ENCODE assay signal across 9 cellular contexts in the genomic region with DNA sequence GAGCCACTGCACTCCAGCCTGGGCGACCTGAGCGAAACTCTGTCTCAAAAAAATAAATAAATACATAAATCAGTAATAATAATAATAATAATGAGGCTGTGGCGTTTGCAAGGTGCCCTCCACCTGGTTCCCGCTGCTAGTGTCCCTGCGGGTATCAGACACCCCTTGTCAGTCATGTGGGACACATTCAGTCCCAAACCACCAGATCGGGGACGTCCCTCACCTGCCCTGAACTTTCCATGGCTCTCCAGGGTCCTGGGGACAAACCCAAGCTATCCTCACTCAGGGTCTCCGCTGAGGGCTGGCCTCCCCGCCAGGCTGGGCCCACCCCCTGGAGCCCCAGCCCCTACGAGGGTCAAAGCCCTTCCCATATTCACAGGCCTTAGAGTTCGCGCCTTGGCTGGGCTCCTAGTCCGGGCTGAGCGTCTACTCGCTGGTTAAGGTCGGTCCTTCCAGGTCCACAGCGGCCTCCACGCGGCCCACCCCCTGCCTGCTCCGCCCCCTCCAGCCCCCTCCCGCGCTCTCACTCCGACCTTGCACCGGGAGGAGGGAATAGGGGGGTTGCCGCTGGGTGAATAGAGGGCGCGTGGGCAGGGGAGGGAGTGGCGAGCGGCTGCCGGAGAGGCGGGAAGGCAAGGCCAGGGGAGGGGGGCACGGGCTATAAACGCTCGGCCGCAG. TPM values are rescaled to one million over a fixed set of nuclear protein-coding genes. Genes with fewer than 3 reads are reported as not detected.
DNase-seq lines count a peak whose midpoint lies in the region; ATAC-seq, FAIRE-seq and TF ChIP-seq lines count a peak whose summit lies in the region.
"Had no signal": no experiment of that assay in that cellular context is flagged by ENCODE, and none has a peak within 500 bp of the region (broad histone marks: within the 10 kb centered on the region; RNA-seq: fewer than 3 reads in every experiment).

No MANE protein-coding gene starts in this region.

- DNase-seq in CD8-positive, alpha-beta memory T cell, result no peak
- no peak for DNase-seq in GM12878 (ENCODE audit: low read depth, low spot score)
- peak in 1 of 6 donors; percentile 61 for DNase-seq in pancreas
- no peak for DNase-seq in amygdala (lab: John Stamatoyannopoulos, UW)
- DNase-seq in putamen (ENCODE audit: low spot score), result no peak
- DNase-seq in Ammon's horn (ENCODE audit: low spot score), result no peak
- DNase-seq in NCI-H1105 treated with DMSO at 0.1 percent for 48 hours (lab: John Stamatoyannopoulos, UW), result no peak

- H3K27me3 ChIP-seq in CD8-positive, alpha-beta memory T cell (ENCODE audit: insufficient read depth, low read length, poor library complexity, severe bottlenecking), result peaks cover 4% of the 10 kb centered on the region
- peaks cover 0 to 2% of the 10 kb centered on the region in 2 experiments; a peak in 1 of 4 replicates for H3K27me3 ChIP-seq in GM12878 (replicated peaks in 1 of 2; ENCODE audit: control insufficient read depth in 2 of 2, insufficient read depth in 2 of 2, low read length in 1 of 2)
- H3K27me3 ChIP-seq in pancreas, result peaks cover 0 to 10% (median 2%) of the 10 kb centered on the region in 4 donors

- SMC1A ChIA-PET in GM12878 (lab: Charles Lee; ENCODE audit: uncharacterized antibody, unreplicated experiment), result interaction anchor here (1.4 to 3.3 kb wide), 2 partner anchors 10 to 53 kb away, joined by 4 to 18 read pairs; no protein-coding TSS in a partner anchor

- no peak overlapping the region for H2AFZ ChIP-seq in GM12878 (ENCODE audit: control insufficient read depth, low read depth, low read length)

- no peak for TF ChIP-seq EP300 in Ishikawa (IDR thresholded peaks at IDR 0.05; ENCODE audit: borderline replicate concordance)
- no peak for TF ChIP-seq EP300 in GM12878 (IDR thresholded peaks at IDR 0.05; ENCODE audit: borderline replicate concordance in 1 of 2, control insufficient read depth in 1 of 2, low read depth in 2 of 2, low read length in 2 of 2)

- H3K36me3 Mint-ChIP-seq in CD8-positive, alpha-beta memory T cell, result peaks cover 0 to 1% (median 1%) of the 10 kb centered on the region in 3 donors

- peak overlapping the region in 3 of 7 donors; percentile 25 to 69 (median 43) for H3K4me3 Mint-ChIP-seq in CD8-positive, alpha-beta memory T cell

- no peaks in the 10 kb centered on the region for H4K20me1 ChIP-seq in GM12878 (ENCODE audit: control insufficient read depth, insufficient read depth)

- in situ Hi-C loops in GM12878 (cut with MboI), result no loop called here

- peak overlapping the region; percentile 77 for H3K4me2 ChIP-seq in GM12878 (ENCODE audit: control insufficient read depth, insufficient read depth)

- H3K4me1 ChIP-seq in CD8-positive, alpha-beta memory T cell (ENCODE audit: insufficient read depth, low read length), result peaks cover 23% of the 10 kb centered on the region
- H3K4me1 ChIP-seq in GM12878 (ENCODE audit: control insufficient read depth, insufficient read depth, low read length) (peaks cover 25% of the 10 kb centered on the region), pancreas (peaks cover 8 to 15% (median 15%) of the 10 kb centered on the region in 3 donors)

- peak overlapping the region; percentile 43 for H3K27ac ChIP-seq in CD8-positive, alpha-beta memory T cell (ENCODE audit: low read depth, low read length)
- H3K27ac ChIP-seq in GM12878 (ENCODE audit: control insufficient read depth, insufficient read depth) (no peak overlapping the region), pancreas (no peak overlapping the region)

- RAD21 ChIA-PET in GM12878 (lab: Charles Lee; ENCODE audit: unreplicated experiment), result interaction anchor here (1.6 kb wide), 1 partner anchor 53 kb away, joined by 7 read pairs; no protein-coding TSS in a partner anchor

- H3K79me2 ChIP-seq in GM12878 (ENCODE audit: control insufficient read depth, insufficient read depth, low read length), result peaks cover 8% of the 10 kb centered on the region

- CTCF ChIA-PET in CD8-positive, alpha-beta memory T cell (lab: Charles Lee), result interaction anchor here (0.6 to 9.6 kb wide), 4 partner anchors 34 to 264 kb away, joined by 3 to 107 read pairs (median 4); no protein-coding TSS in a partner anchor
- CTCF ChIA-PET in GM12878 (lab: Yijun Ruan, JAX), result interaction anchor here (1.2 to 2.9 kb wide), 3 partner anchors 10 to 60 kb away, joined by 3 to 24 read pairs (median 5); no protein-coding TSS in a partner anchor

- TF ChIP-seq CTCF in GM12878 (IDR thresholded peaks at IDR 0.05 in 2 of 3, conservative IDR thresholded peaks at IDR 0.05 in 1 of 3; ENCODE audit: control insufficient read depth in 2 of 3, extremely low read depth in 1 of 3, insufficient read depth in 1 of 3, low read depth in 3 of 3, low read length in 3 of 3), result no peak
- no peak for TF ChIP-seq CTCF in pancreas (IDR thresholded peaks at IDR 0.05)

- POLR2A ChIA-PET in CD8-positive, alpha-beta memory T cell (lab: Charles Lee), result interaction anchor here (1.0 kb wide), 1 partner anchor 24 kb away, joined by 3 read pairs; a partner anchor contains a TSS
- POLR2A ChIA-PET in GM12878 (lab: Charles Lee), result interaction anchor here (1.3 kb wide), 1 partner anchor 23 kb away, joined by 4 read pairs; a partner anchor contains a TSS

- peaks cover 1 to 33% (median 13%) of the 10 kb centered on the region in 3 donors for H3K4me1 Mint-ChIP-seq in CD8-positive, alpha-beta memory T cell

- 9% methylated on average over 23 of the region's 35 CpGs for WGBS in GM12878 (ENCODE audit: insufficient coverage, insufficient replicate concordance, low lambda C conversion rate, missing lambda C conversion rate)
- 19 to 24% methylated on average over 30 to 35 of the region's 35 CpGs for WGBS in pancreas, 2 donors

- no peaks in the 10 kb centered on the region for H3K36me3 ChIP-seq in CD8-positive, alpha-beta memory T cell (ENCODE audit: insufficient read depth, low read length)
- H3K36me3 ChIP-seq in GM12878 (ENCODE audit: control insufficient read depth in 2 of 2, insufficient read depth in 2 of 2, low read length in 1 of 2) (no peaks in the 10 kb centered on the region), pancreas (no peaks in the 10 kb centered on the region)

- no TSS peak for BruUV-seq in GM12878 (replicated peaks; lab: Mats Ljungman, UMichigan)

- H3K27me3 Mint-ChIP-seq in CD8-positive, alpha-beta memory T cell, result peaks cover 2 to 9% of the 10 kb centered on the region in 2 donors

- TF ChIP-seq POLR2A in GM12878 (IDR thresholded peaks at IDR 0.05; ENCODE audit: low read depth, low read length), result no peak

- H3K4me3 ChIP-seq in CD8-positive, alpha-beta memory T cell (ENCODE audit: low read length), result no peak overlapping the region
- H3K4me3 ChIP-seq in GM12878 (no peak overlapping the region), pancreas (peak overlapping the region in 3 of 4 donors; percentile 12 to 47 (median 27))
- H3K4me3 ChIP-seq: lung had no signal

- no peak overlapping the region for H3K9ac ChIP-seq in GM12878 (ENCODE audit: control insufficient read depth, insufficient read depth, low read length)

- H3K9me3 ChIP-seq in CD8-positive, alpha-beta memory T cell (ENCODE audit: low read length), result no peaks in the 10 kb centered on the region
- H3K9me3 ChIP-seq in GM12878 (replicated peaks; ENCODE audit: control insufficient read depth, insufficient read depth, low read length) (no peaks in the 10 kb centered on the region), pancreas (no peaks in the 10 kb centered on the region)

- H3K9me3 Mint-ChIP-seq in CD8-positive, alpha-beta memory T cell, result no peaks in the 10 kb centered on the region

- FAIRE-seq in GM12878 (lab: Jason Lieb, UNC) (no peak), pancreas (lab: Jason Lieb, UNC) (no peak)

- no peak overlapping the region for H3K27ac Mint-ChIP-seq in CD8-positive, alpha-beta memory T cell

- no peak for TF ChIP-seq RAD21 in Ishikawa (IDR thresholded peaks at IDR 0.05; ENCODE audit: low read depth)
- TF ChIP-seq RAD21 in GM12878 (IDR thresholded peaks at IDR 0.05; ENCODE audit: insufficient read depth, low read depth, low read length), result no peak

- intact Hi-C loops in GM12878 (cut with micrococcal nuclease; ENCODE audit: unreplicated experiment), result no loop called here
- intact Hi-C loops in pancreas (cut with DNase I), result loop anchor here in 1 of 3 donors (5.0 kb wide), 1 partner anchor 49 kb away; no protein-coding TSS in a partner anchor

- ATAC-seq in GM12878 (no peak), pancreas (peak; percentile 1 to 15 (median 5))

RNA-seq across cellular contexts. Expression of a gene that starts 0.3 kb away (rescaled TPM):
- total RNA-seq in CD8-positive, alpha-beta memory T cell, result 1 to 10 TPM; 1.2 to 2.3 TPM
- 0.49 TPM for polyA plus RNA-seq in CD8-positive, alpha-beta memory T cell
- 16.9 and 18.1 TPM in 2 replicates for total RNA-seq in GM12878 (2013; cell fraction: nucleolus; rRNA removed)
- total RNA-seq in GM12878 (2014; rRNA removed), result 0.60 and 2.7 TPM in 2 replicates
- not detected in 2 replicates for total RNA-seq in GM12878 (2014; rRNA removed; fragmentation: Illumina TruSeq; extraction: Trizol)
- total RNA-seq in GM12878 (2021), result 1.8 TPM in 2 replicates
- 0.30 TPM for polyA plus RNA-seq in GM12878 (2011; ENCODE audit: low read depth)
- polyA plus RNA-seq in GM12878 (2011; rRNA removed), result 1.6 and 2.8 TPM in 2 replicates
- polyA plus RNA-seq in GM12878 (2011; cell fraction: cytosol; rRNA removed), result 2.7 and 4.7 TPM in 2 replicates
- polyA plus RNA-seq in GM12878 (2011; cell fraction: nucleus; rRNA removed), result 19.3 and 20.1 TPM in 2 replicates
- 1.9 and 2.3 TPM in 2 replicates for polyA plus RNA-seq in GM12878 (2012)
- polyA plus RNA-seq in GM12878 (2014; fragmentation: Illumina TruSeq; extraction: Trizol), result not detected in 2 replicates
- under 1 TPM in 1 of 2 experiments, not detected in 1; 0.13 TPM for polyA plus RNA-seq in GM12878 (2014; fragmentation: Nextera tagmentation; extraction: Ambion mirVana)
- polyA plus RNA-seq in GM12878 (2014; rRNA removed), result 0.83 and 2.1 TPM in 2 replicates
- 1 to 10 TPM in 1 of 2 experiments, under 1 TPM in 1; 0.14 to 1.4 TPM for polyA plus RNA-seq in GM12878 (2016; fragmentation: Nextera tagmentation; extraction: Ambion mirVana)
- polyA minus RNA-seq in GM12878 (2011; rRNA and poly(A)+ RNA removed), result 0.29 and 1.3 TPM in 2 replicates
- polyA minus RNA-seq in GM12878 (2011; cell fraction: cytosol; rRNA and poly(A)+ RNA removed), result 1.9 and 2.8 TPM in 2 replicates
- polyA minus RNA-seq in GM12878 (2011; cell fraction: nucleus; rRNA and poly(A)+ RNA removed), result 1.7 and 3.2 TPM in 2 replicates
- 1 to 10 TPM in 1 of 6 donors, under 1 TPM in 4, not detected in 1; 0.16 to 1.0 (median 0.25) TPM for total RNA-seq in pancreas
- polyA plus RNA-seq in pancreas, result under 1 TPM in 1 of 2 donors, not detected in 1; 0.80 TPM

RNA-seq across cellular contexts. Expression of a gene that starts 3.8 kb away (rescaled TPM):
- 10 to 100 TPM; 60.7 to 65.2 TPM for total RNA-seq in CD8-positive, alpha-beta memory T cell
- polyA plus RNA-seq in CD8-positive, alpha-beta memory T cell, result 197 TPM
- 17.9 and 20.1 TPM in 2 replicates for total RNA-seq in GM12878 (2013; cell fraction: nucleolus; rRNA removed)
- total RNA-seq in GM12878 (2014; rRNA removed), result 24.3 and 28.1 TPM in 2 replicates
- total RNA-seq in GM12878 (2014; rRNA removed; fragmentation: Illumina TruSeq; extraction: Trizol), result 18.2 and 19.6 TPM in 2 replicates
- total RNA-seq in GM12878 (2021), result 51.6 and 54.5 TPM in 2 replicates
- polyA plus RNA-seq in GM12878 (2011; ENCODE audit: low read depth), result 14.1 TPM
- polyA plus RNA-seq in GM12878 (2011; rRNA removed), result 12.1 and 26.1 TPM in 2 replicates
- polyA plus RNA-seq in GM12878 (2011; cell fraction: cytosol; rRNA removed), result 43.8 and 54.5 TPM in 2 replicates
- 41.0 and 44.6 TPM in 2 replicates for polyA plus RNA-seq in GM12878 (2011; cell fraction: nucleus; rRNA removed)
- polyA plus RNA-seq in GM12878 (2012), result 39.6 and 50.1 TPM in 2 replicates
- polyA plus RNA-seq in GM12878 (2014; fragmentation: Illumina TruSeq; extraction: Trizol), result 16.4 and 27.2 TPM in 2 replicates
- polyA plus RNA-seq in GM12878 (2014; fragmentation: Nextera tagmentation; extraction: Ambion mirVana), result 1 to 10 TPM; 1.3 to 4.2 TPM
- polyA plus RNA-seq in GM12878 (2014; rRNA removed), result 65.8 and 78.8 TPM in 2 replicates
- polyA plus RNA-seq in GM12878 (2016; fragmentation: Nextera tagmentation; extraction: Ambion mirVana), result 10 to 100 TPM; 36.0 to 44.0 TPM
- 8.9 and 20.7 TPM in 2 replicates for polyA minus RNA-seq in GM12878 (2011; rRNA and poly(A)+ RNA removed)
- polyA minus RNA-seq in GM12878 (2011; cell fraction: cytosol; rRNA and poly(A)+ RNA removed), result 11.9 and 12.1 TPM in 2 replicates
- polyA minus RNA-seq in GM12878 (2011; cell fraction: nucleus; rRNA and poly(A)+ RNA removed), result 4.8 and 6.7 TPM in 2 replicates
- 10 to 100 TPM; 21.6 to 36.7 (median 29.2) TPM for total RNA-seq in pancreas
- polyA plus RNA-seq in pancreas, result 10 to 100 TPM; 56.0 to 57.2 TPM

RNA-seq across cellular contexts. Expression of a gene that starts 9.1 kb away (rescaled TPM):
- total RNA-seq in CD8-positive, alpha-beta memory T cell, result 10 to 100 TPM; 12.8 to 15.9 TPM
- polyA plus RNA-seq in CD8-positive, alpha-beta memory T cell, result 0.49 TPM
- 148 and 152 TPM in 2 replicates for total RNA-seq in GM12878 (2013; cell fraction: nucleolus; rRNA removed)
- total RNA-seq in GM12878 (2014; rRNA removed) (30.2 and 34.2 TPM in 2 replicates), GM12878 (2014; rRNA removed; fragmentation: Illumina TruSeq; extraction: Trizol) (18.3 and 23.6 TPM in 2 replicates), GM12878 (2021) (68.3 and 70.0 TPM in 2 replicates), pancreas (1 to 10 TPM; 6.5 to 8.5 (median 7.3) TPM)
- 10.8 TPM for polyA plus RNA-seq in GM12878 (2011; ENCODE audit: low read depth)
- polyA plus RNA-seq in GM12878 (2011; rRNA removed) (6.5 and 17.1 TPM in 2 replicates), GM12878 (2014; fragmentation: Illumina TruSeq; extraction: Trizol) (5.7 and 16.3 TPM in 2 replicates), GM12878 (2014; fragmentation: Nextera tagmentation; extraction: Ambion mirVana) (1 to 10 TPM in 1 of 2 experiments, under 1 TPM in 1; 0.76 to 1.6 TPM), GM12878 (2014; rRNA removed) (37.0 and 45.1 TPM in 2 replicates), GM12878 (2016; fragmentation: Nextera tagmentation; extraction: Ambion mirVana) (1 to 10 TPM; 8.9 to 9.6 TPM), pancreas (1 to 10 TPM; 4.6 to 5.2 TPM)
- polyA plus RNA-seq in GM12878 (2011; cell fraction: cytosol; rRNA removed), result 22.9 and 33.7 TPM in 2 replicates
- 52.3 and 76.3 TPM in 2 replicates for polyA plus RNA-seq in GM12878 (2011; cell fraction: nucleus; rRNA removed)
- 33.7 and 35.9 TPM in 2 replicates for polyA plus RNA-seq in GM12878 (2012)
- 42.1 and 69.0 TPM in 2 replicates for polyA minus RNA-seq in GM12878 (2011; rRNA and poly(A)+ RNA removed)
- 48.9 and 50.8 TPM in 2 replicates for polyA minus RNA-seq in GM12878 (2011; cell fraction: cytosol; rRNA and poly(A)+ RNA removed)
- polyA minus RNA-seq in GM12878 (2011; cell fraction: nucleus; rRNA and poly(A)+ RNA removed), result 33.1 and 53.2 TPM in 2 replicates

RNA-seq across cellular contexts. Expression of a gene that starts 23.5 kb away (rescaled TPM):
- not detected for total RNA-seq in CD8-positive, alpha-beta memory T cell
- polyA plus RNA-seq in CD8-positive, alpha-beta memory T cell, result not detected
- not detected in 2 replicates for total RNA-seq in GM12878 (2013; cell fraction: nucleolus; rRNA removed)
- total RNA-seq in GM12878 (2014; rRNA removed) (not detected in 2 replicates), GM12878 (2014; rRNA removed; fragmentation: Illumina TruSeq; extraction: Trizol) (not detected in 2 replicates), GM12878 (2021) (not detected in 2 replicates), pancreas (not detected)
- not detected for polyA plus RNA-seq in GM12878 (2011; ENCODE audit: low read depth)
- polyA plus RNA-seq in GM12878 (2011; rRNA removed) (not detected in 2 replicates), GM12878 (2014; fragmentation: Illumina TruSeq; extraction: Trizol) (not detected in 2 replicates), GM12878 (2014; fragmentation: Nextera tagmentation; extraction: Ambion mirVana) (not detected), GM12878 (2014; rRNA removed) (not detected in 2 replicates), GM12878 (2016; fragmentation: Nextera tagmentation; extraction: Ambion mirVana) (not detected), pancreas (not detected)
- polyA plus RNA-seq in GM12878 (2011; cell fraction: cytosol; rRNA removed), result not detected in 2 replicates
- not detected in 2 replicates for polyA plus RNA-seq in GM12878 (2011; cell fraction: nucleus; rRNA removed)
- not detected in 2 replicates for polyA plus RNA-seq in GM12878 (2012)
- 1,322 TPM in 1 of 2 replicates, not detected in the other for polyA minus RNA-seq in GM12878 (2011; rRNA and poly(A)+ RNA removed)
- polyA minus RNA-seq in GM12878 (2011; cell fraction: cytosol; rRNA and poly(A)+ RNA removed), result not detected in 2 replicates
- polyA minus RNA-seq in GM12878 (2011; cell fraction: nucleus; rRNA and poly(A)+ RNA removed), result under 0.01 TPM in 1 of 2 replicates, not detected in the other
- total RNA-seq: lung had no signal
- polyA plus RNA-seq: lung had no signal

RNA-seq across cellular contexts. Expression of a gene that starts 23.8 kb away (rescaled TPM):
- total RNA-seq in CD8-positive, alpha-beta memory T cell, result 10 to 100 TPM; 57.4 to 59.4 TPM
- polyA plus RNA-seq in CD8-positive, alpha-beta memory T cell, result 109 TPM
- 36.0 and 39.7 TPM in 2 replicates for total RNA-seq in GM12878 (2013; cell fraction: nucleolus; rRNA removed)
- total RNA-seq in GM12878 (2014; rRNA removed), result 10.7 and 14.5 TPM in 2 replicates
- total RNA-seq in GM12878 (2014; rRNA removed; fragmentation: Illumina TruSeq; extraction: Trizol), result 4.7 and 6.4 TPM in 2 replicates
- 48.2 and 49.4 TPM in 2 replicates for total RNA-seq in GM12878 (2021)
- 14.5 TPM for polyA plus RNA-seq in GM12878 (2011; ENCODE audit: low read depth)
- polyA plus RNA-seq in GM12878 (2011; rRNA removed), result 3.8 and 12.7 TPM in 2 replicates
- 38.0 and 39.5 TPM in 2 replicates for polyA plus RNA-seq in GM12878 (2011; cell fraction: cytosol; rRNA removed)
- 36.6 and 56.4 TPM in 2 replicates for polyA plus RNA-seq in GM12878 (2011; cell fraction: nucleus; rRNA removed)
- polyA plus RNA-seq in GM12878 (2012), result 36.5 and 37.4 TPM in 2 replicates
- polyA plus RNA-seq in GM12878 (2014; fragmentation: Illumina TruSeq; extraction: Trizol), result 0.19 and 3.5 TPM in 2 replicates
- 1 to 10 TPM in 1 of 2 experiments, under 1 TPM in 1; 0.56 to 3.5 TPM for polyA plus RNA-seq in GM12878 (2014; fragmentation: Nextera tagmentation; extraction: Ambion mirVana)
- 24.4 and 28.9 TPM in 2 replicates for polyA plus RNA-seq in GM12878 (2014; rRNA removed)
- polyA plus RNA-seq in GM12878 (2016; fragmentation: Nextera tagmentation; extraction: Ambion mirVana), result 10 to 100 TPM; 49.6 to 51.1 TPM
- 16.8 and 38.4 TPM in 2 replicates for polyA minus RNA-seq in GM12878 (2011; rRNA and poly(A)+ RNA removed)
- 31.8 and 34.9 TPM in 2 replicates for polyA minus RNA-seq in GM12878 (2011; cell fraction: cytosol; rRNA and poly(A)+ RNA removed)
- polyA minus RNA-seq in GM12878 (2011; cell fraction: nucleus; rRNA and poly(A)+ RNA removed), result 12.5 and 26.0 TPM in 2 replicates
- total RNA-seq in pancreas, result 10 to 100 TPM; 23.0 to 46.5 (median 33.5) TPM
- polyA plus RNA-seq in pancreas, result 100 to 1,000 TPM; 139 to 147 TPM

Comparison
In these comparisons a context has a peak if more than half of its experiments do, and no peak if none do; other contexts are left out.
1. H3K4me3 ChIP-seq: peak in pancreas (3 of 4); none in CD8-positive, alpha-beta memory T cell (single experiment) and GM12878 (single experiment).